Comparison of ENCODE assay signal across 10 cellular contexts in genomic region chr2:8535821-8536685, GRCh38.
DNase-seq lines count a peak whose midpoint lies in the region; FAIRE-seq and TF ChIP-seq lines count a peak whose summit lies in the region.
"Had no signal": no experiment of that assay in that cellular context is flagged by ENCODE, and none has a peak within 500 bp of the region (broad histone marks: within the 10 kb centered on the region; RNA-seq: fewer than 3 reads in every experiment).

No MANE protein-coding gene starts in this region.

- H3K79me2 ChIP-seq in OCI-LY3 (ENCODE audit: low read length) = peaks cover 9% of the 10 kb centered on the region

- WGBS in esophagus squamous epithelium, 2 donors = 60 to 72% methylated on average over 9 to 10 of the region's 19 CpGs

- DNase-seq in GM19239 (ENCODE audit: insufficient read length, low spot score) = no peak
- no peak for DNase-seq in esophagus squamous epithelium (lab: John Stamatoyannopoulos, UW)
- DNase-seq in posterior vena cava (ENCODE audit: low spot score) = peak; percentile 77
- no peak for DNase-seq in effector CD4-positive, alpha-beta T cell
- DNase-seq in A172 (ENCODE audit: low spot score) = no peak
- DNase-seq in NCI-H1930 (lab: John Stamatoyannopoulos, UW) = no peak
- DNase-seq in HT-29 (ENCODE audit: low spot score) = no peak
- DNase-seq: stimulated activated CD4-positive, alpha-beta T cell treated with anti-CD3 and anti-CD28 coated beads, Interleukin-4, amount 100 ng/mL, for 24 hours had no signal

- H3K9me3 ChIP-seq in OCI-LY3 (ENCODE audit: insufficient read depth, low read length) (peaks cover 10% of the 10 kb centered on the region), esophagus squamous epithelium (peaks cover 0 to 6% (median 5%) of the 10 kb centered on the region in 3 donors)

- H4K20me1 ChIP-seq in OCI-LY3 (ENCODE audit: insufficient read depth, low read length) = no peaks in the 10 kb centered on the region

- H2AFZ ChIP-seq in OCI-LY3 (ENCODE audit: low read depth, low read length) = no peak overlapping the region

- H3K4me3 ChIP-seq in OCI-LY3 (ENCODE audit: low read length) (peak overlapping the region; percentile 2; the same call in 1 of the 2 replicates), esophagus squamous epithelium (no peak overlapping the region)

- peak overlapping the region; percentile 47 for H3K4me2 ChIP-seq in OCI-LY3 (ENCODE audit: low read length)

- no peak for TF ChIP-seq POLR2A in esophagus squamous epithelium (IDR thresholded peaks at IDR 0.05)

- H3K36me3 ChIP-seq in OCI-LY3 (replicated peaks; ENCODE audit: low read depth, low read length) (peaks cover 31% of the 10 kb centered on the region), esophagus squamous epithelium (no peaks in the 10 kb centered on the region)

- H3K4me1 ChIP-seq in OCI-LY3 (ENCODE audit: low read length) (peaks cover 78% of the 10 kb centered on the region), esophagus squamous epithelium (peaks cover 46 to 72% (median 60%) of the 10 kb centered on the region in 3 donors)

- H3K27ac ChIP-seq in OCI-LY3 (ENCODE audit: low read length) (peak overlapping the region; percentile 98), esophagus squamous epithelium (peak overlapping the region; percentile 52 to 84 (median 66))

- peak overlapping the region; percentile 64; the same call in 1 of the 2 replicates for H3K9ac ChIP-seq in OCI-LY3 (ENCODE audit: low read length)

- FAIRE-seq in GM19239 (lab: Jason Lieb, UNC) = peak; percentile 92
- FAIRE-seq: keratinocyte had no signal

- H3K27me3 ChIP-seq in OCI-LY3 (ENCODE audit: low read depth, low read length) (no peaks in the 10 kb centered on the region), esophagus squamous epithelium (no peaks in the 10 kb centered on the region)

- intact Hi-C loops in esophagus squamous epithelium (cut with DNase I) = no loop called here
- intact Hi-C loops in posterior vena cava (cut with DNase I) = loop anchor here in 1 of 2 donors (5.0 kb wide), 1 partner anchor 131 kb away; no protein-coding TSS in a partner anchor

- TF ChIP-seq CTCF in OCI-LY3 (IDR thresholded peaks at IDR 0.05; ENCODE audit: low read depth, low read length) = no peak
- TF ChIP-seq CTCF in esophagus squamous epithelium (IDR thresholded peaks at IDR 0.05) = no peak
